In the genomic region with DNA sequence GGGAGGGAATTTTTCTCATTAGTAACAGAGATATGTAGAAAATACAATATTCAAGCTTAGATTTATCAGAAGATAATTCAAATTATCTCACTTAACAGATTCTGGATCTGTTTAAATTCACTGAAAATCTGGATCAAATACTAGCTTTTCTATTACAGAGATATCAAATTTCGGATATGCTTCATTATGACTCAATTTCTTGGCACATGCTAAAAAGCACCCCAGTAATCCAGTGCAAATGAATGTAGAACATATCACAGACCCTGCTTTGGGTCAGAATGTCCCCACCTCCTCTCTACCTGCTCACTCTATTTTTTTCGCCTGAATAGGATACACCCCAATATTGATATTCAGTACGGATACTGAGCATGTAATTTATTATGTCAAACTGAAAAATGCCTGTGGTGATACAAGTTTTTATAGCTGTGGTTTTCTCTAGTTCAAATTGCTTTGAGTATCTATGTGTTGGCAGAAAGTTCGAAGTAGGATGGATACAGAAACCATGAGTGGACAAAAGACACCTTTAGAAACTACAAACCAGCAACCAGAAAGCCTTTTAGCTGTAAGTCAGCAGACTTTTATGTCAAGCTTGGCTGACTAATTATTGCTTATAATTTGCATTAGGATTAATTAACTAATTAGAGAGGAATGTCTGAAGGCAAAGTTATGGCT, we compare ENCODE assay signal across 29 cellular contexts.
"Had no signal": no experiment of that assay in that cellular context is flagged by ENCODE, and none has a peak within 500 bp of the region (broad histone marks: within the 10 kb centered on the region; RNA-seq: fewer than 3 reads in every experiment).

No MANE protein-coding gene starts in this region.

- H3K4me3 ChIP-seq: cardiac muscle cell, coronary artery, dorsolateral prefrontal cortex, pancreas, prostate gland, skin epidermis, thyroid gland, upper lobe of left lung, vagina had no signal

- H3K36me3 ChIP-seq: cardiac muscle cell, pancreas, prostate gland, thyroid gland, upper lobe of left lung, vagina had no signal

- DNase-seq: activated CD4-positive, alpha-beta T cell treated with anti-CD3 and anti-CD28 coated beads for 4 hours; activated CD4-positive, alpha-beta T cell treated with anti-CD3 and anti-CD28 coated beads, Interleukin-2, amount 50 U/mL, for 48 hours; activated CD8-positive, alpha-beta memory T cell treated with anti-CD3 and anti-CD28 coated beads for 24 hours; activated gamma-delta T cell; activated naive CD4-positive, alpha-beta T cell treated with anti-CD3 and anti-CD28 coated beads, Interleukin-2, amount 10 ng/mL, durations not matched to agents 7 days and 5 days; activated naive CD8-positive, alpha-beta T cell treated with anti-CD3 and anti-CD28 coated beads, Interleukin-2, amount 10 ng/mL, durations not matched to agents 7 days and 5 days; amniotic stem cell; dorsolateral prefrontal cortex; effector memory CD4-positive, alpha-beta T cell; head of caudate nucleus; hippocampal formation; kidney; left colon; midbrain; naive thymus-derived CD8-positive, alpha-beta T cell; nucleus accumbens; pancreas; retina; stimulated activated CD4-positive, alpha-beta T cell treated with anti-CD3 and anti-CD28 coated beads, Interleukin-4, amount 100 ng/mL, for 24 hours; substantia nigra; thyroid gland; upper lobe of left lung had no signal

- H3K27ac ChIP-seq: cardiac muscle cell, coronary artery, dorsolateral prefrontal cortex, pancreas, prostate gland, thyroid gland, upper lobe of left lung, vagina had no signal

- ATAC-seq: left colon; naive thymus-derived CD8-positive, alpha-beta T cell; pancreas; sciatic nerve; stimulated activated effector memory CD8-positive, alpha-beta T cell treated with anti-CD3 and anti-CD28 coated beads, Interleukin-12 subunit alpha, Interleukin-12 subunit beta, amount 100 ng/mL, for 72 hours had no signal

- H3K9me3 ChIP-seq: pancreas, prostate gland, thyroid gland, upper lobe of left lung, vagina had no signal

- H3K27me3 ChIP-seq: cardiac muscle cell, pancreas, thyroid gland, upper lobe of left lung, vagina had no signal

- H3K4me1 ChIP-seq: pancreas, prostate gland, thyroid gland, upper lobe of left lung, vagina had no signal
